In genomic region chr3:127002195-127003174, GRCh38 we compare ENCODE assay signal across 9 cellular contexts. TPM values are rescaled to one million over a fixed set of nuclear protein-coding genes. Genes with fewer than 3 reads are reported as not detected.
DNase-seq lines count a peak whose midpoint lies in the region; ATAC-seq and TF ChIP-seq lines count a peak whose summit lies in the region.
"Had no signal": no experiment of that assay in that cellular context is flagged by ENCODE, and none has a peak within 500 bp of the region (broad histone marks: within the 10 kb centered on the region; RNA-seq: fewer than 3 reads in every experiment).

No MANE protein-coding gene starts in this region.

- POLR2A ChIA-PET in CD4-positive, alpha-beta T cell (lab: Charles Lee): no interaction called here

- CTCF ChIA-PET in CD4-positive, alpha-beta T cell (lab: Charles Lee): no interaction called here

- no peak for DNase-seq in CD4-positive, alpha-beta T cell
- DNase-seq in SK-N-MC (ENCODE audit: low read depth, low spot score) (no peak), foreskin fibroblast (peak; percentile 94 to 98), nucleus accumbens (lab: John Stamatoyannopoulos, UW) (peak in 34 of 56 donors; percentile 5 to 62 (median 20)), NCI-H345 treated with DMSO at 0.1 percent for 48 hours (lab: John Stamatoyannopoulos, UW; ENCODE audit: unreplicated experiment) (no peak)
- DNase-seq in activated CD4-positive, CD25-positive, alpha-beta regulatory T cell (lab: John Stamatoyannopoulos, UW): no peak
- DNase-seq in activated T-helper 1 cell treated with anti-CD3 and anti-CD28 coated beads, Interleukin-12 subunit alpha, Interleukin-12 subunit beta, Interleukin-2, Interleukin-4 antibody, amounts not matched to agents 30 ng/mL and 10 ng/mL and 1 ng/mL, durations not matched to agents 14 hours and 24 hours and 36 hours (ENCODE audit: low spot score): no peak

- H3K9ac ChIP-seq in SK-N-MC (ENCODE audit: insufficient read length): peak overlapping the region; percentile 58

- H3K36me3 ChIP-seq in SK-N-MC (ENCODE audit: insufficient read depth, low read length): peaks cover 2% of the 10 kb centered on the region; the same call in 1 of the 2 replicates

- intact Hi-C loops in CD4-positive, alpha-beta T cell (cut with DNase I, micrococcal nuclease): no loop called here
- intact Hi-C loops in activated T-helper 1 cell treated with anti-CD3 and anti-CD28 coated beads, Interleukin-12 subunit alpha, Interleukin-12 subunit beta, Interleukin-2, Interleukin-4 antibody, amounts not matched to agents 30 ng/mL and 10 ng/mL and 1 ng/mL, durations not matched to agents 14 hours and 24 hours and 36 hours (cut with micrococcal nuclease): no loop called here

- H3K4me1 Mint-ChIP-seq in CD4-positive, alpha-beta T cell (ENCODE audit: low read depth): no peaks in the 10 kb centered on the region
- H3K4me1 Mint-ChIP-seq in activated T-helper 1 cell treated with anti-CD3 and anti-CD28 coated beads, Interleukin-12 subunit alpha, Interleukin-12 subunit beta, Interleukin-2, Interleukin-4 antibody, amounts not matched to agents 30 ng/mL and 10 ng/mL and 1 ng/mL, durations not matched to agents 14 hours and 24 hours and 36 hours (ENCODE audit: low read depth): no peaks in the 10 kb centered on the region

- H3K4me3 ChIP-seq in SK-N-MC: peak overlapping the region; percentile 58
- H3K4me3 ChIP-seq in foreskin fibroblast (ENCODE audit: low read depth in 1 of 2, low read length in 2 of 2): peak overlapping the region; percentile 16 to 36

- TF ChIP-seq CTCF in CD4-positive, alpha-beta T cell (IDR thresholded peaks at IDR 0.05): no peak
- TF ChIP-seq CTCF in foreskin fibroblast (IDR thresholded peaks at IDR 0.05; ENCODE audit: low read depth, low read length): peak; percentile 47

- ATAC-seq in CD4-positive, alpha-beta T cell (ENCODE audit: poor library complexity): peak; percentile 32
- no peak for ATAC-seq in GM21825 (IDR thresholded peaks at IDR 0.05; ENCODE audit: unreplicated experiment)

- no peak overlapping the region for H3K4me3 Mint-ChIP-seq in CD4-positive, alpha-beta T cell
- H3K4me3 Mint-ChIP-seq in activated T-helper 1 cell treated with anti-CD3 and anti-CD28 coated beads, Interleukin-12 subunit alpha, Interleukin-12 subunit beta, Interleukin-2, Interleukin-4 antibody, amounts not matched to agents 30 ng/mL and 10 ng/mL and 1 ng/mL, durations not matched to agents 14 hours and 24 hours and 36 hours: no peak overlapping the region
- H3K4me3 Mint-ChIP-seq: central memory CD8-positive, alpha-beta T cell had no signal

- H3K9me3 Mint-ChIP-seq in CD4-positive, alpha-beta T cell: no peaks in the 10 kb centered on the region
- no peaks in the 10 kb centered on the region for H3K9me3 Mint-ChIP-seq in activated T-helper 1 cell treated with anti-CD3 and anti-CD28 coated beads, Interleukin-12 subunit alpha, Interleukin-12 subunit beta, Interleukin-2, Interleukin-4 antibody, amounts not matched to agents 30 ng/mL and 10 ng/mL and 1 ng/mL, durations not matched to agents 14 hours and 24 hours and 36 hours
- H3K9me3 Mint-ChIP-seq: central memory CD8-positive, alpha-beta T cell had no signal

- H3K27ac ChIP-seq in CD4-positive, alpha-beta T cell (ENCODE audit: low read depth, low read length): no peak overlapping the region
- peak overlapping the region; percentile 85 for H3K27ac ChIP-seq in SK-N-MC

- no peak overlapping the region for H3K27ac Mint-ChIP-seq in CD4-positive, alpha-beta T cell
- H3K27ac Mint-ChIP-seq in activated T-helper 1 cell treated with anti-CD3 and anti-CD28 coated beads, Interleukin-12 subunit alpha, Interleukin-12 subunit beta, Interleukin-2, Interleukin-4 antibody, amounts not matched to agents 30 ng/mL and 10 ng/mL and 1 ng/mL, durations not matched to agents 14 hours and 24 hours and 36 hours: no peak overlapping the region

- H3K27me3 ChIP-seq in CD4-positive, alpha-beta T cell (ENCODE audit: control insufficient read depth, insufficient read depth, low read length): no peaks in the 10 kb centered on the region

- H3K27me3 Mint-ChIP-seq in CD4-positive, alpha-beta T cell: no peaks in the 10 kb centered on the region
- no peaks in the 10 kb centered on the region for H3K27me3 Mint-ChIP-seq in activated T-helper 1 cell treated with anti-CD3 and anti-CD28 coated beads, Interleukin-12 subunit alpha, Interleukin-12 subunit beta, Interleukin-2, Interleukin-4 antibody, amounts not matched to agents 30 ng/mL and 10 ng/mL and 1 ng/mL, durations not matched to agents 14 hours and 24 hours and 36 hours (ENCODE audit: insufficient read depth)
- H3K27me3 Mint-ChIP-seq: central memory CD8-positive, alpha-beta T cell had no signal

- peaks cover 4% of the 10 kb centered on the region for H3K36me3 Mint-ChIP-seq in CD4-positive, alpha-beta T cell (ENCODE audit: low read depth)
- no peaks in the 10 kb centered on the region for H3K36me3 Mint-ChIP-seq in activated T-helper 1 cell treated with anti-CD3 and anti-CD28 coated beads, Interleukin-12 subunit alpha, Interleukin-12 subunit beta, Interleukin-2, Interleukin-4 antibody, amounts not matched to agents 30 ng/mL and 10 ng/mL and 1 ng/mL, durations not matched to agents 14 hours and 24 hours and 36 hours (ENCODE audit: low read depth)

- H3K9me3 ChIP-seq in CD4-positive, alpha-beta T cell (ENCODE audit: control insufficient read depth, low read length): no peaks in the 10 kb centered on the region
- H3K9me3 ChIP-seq in SK-N-MC (ENCODE audit: low read depth, low read length): no peaks in the 10 kb centered on the region

RNA-seq across cellular contexts. Expression of gene PLXNA1, which starts 19.6 kb away (rescaled TPM):
- 10 to 100 TPM in 1 of 2 experiments, 1 to 10 TPM in 1; 9.8 to 10.6 TPM for total RNA-seq in CD4-positive, alpha-beta T cell
- 22.1 and 25.5 TPM in 2 replicates for total RNA-seq in activated T-helper 1 cell treated with anti-CD3 and anti-CD28 coated beads, Interleukin-12 subunit alpha, Interleukin-12 subunit beta, Interleukin-2, Interleukin-4 antibody, amounts not matched to agents 30 ng/mL and 10 ng/mL and 1 ng/mL, durations not matched to agents 14 hours and 24 hours and 36 hours

Comparison
In these comparisons a context has a peak if more than half of its experiments do, and no peak if none do; other contexts are left out.
1. DNase-seq: peak in foreskin fibroblast (2 of 2) and nucleus accumbens (34 of 56); none in CD4-positive, alpha-beta T cell (0 of 10), SK-N-MC (single experiment), activated CD4-positive, CD25-positive, alpha-beta regulatory T cell (0 of 4), NCI-H345 treated with DMSO at 0.1 percent for 48 hours (single experiment) and activated T-helper 1 cell treated with anti-CD3 and anti-CD28 coated beads, Interleukin-12 subunit alpha, Interleukin-12 subunit beta, Interleukin-2, Interleukin-4 antibody, amounts not matched to agents 30 ng/mL and 10 ng/mL and 1 ng/mL, durations not matched to agents 14 hours and 24 hours and 36 hours (single experiment).